2 cellular contexts compared by ENCODE assay signal in genomic region chr22:26616650-26617049, GRCh38.
TF ChIP-seq lines count a peak whose summit lies in the region.

No MANE protein-coding gene starts in this region.

TF ChIP-seq in GM23338, 12 proteins besides CTCF, POLR2A, EP300 and RAD21:
- TF ChIP-seq EZH2 (IDR thresholded peaks at IDR 0.05; ENCODE audit: low read depth, unreplicated experiment) (no peak), EZH2phosphoT487 (IDR thresholded peaks at IDR 0.05; ENCODE audit: unreplicated experiment) (no peak), POLR2AphosphoS5 (IDR thresholded peaks at IDR 0.05; ENCODE audit: low read depth) (no peak), NANOG (IDR thresholded peaks at IDR 0.05; ENCODE audit: borderline replicate concordance) (no peak), JUNB (IDR thresholded peaks at IDR 0.05; ENCODE audit: unreplicated experiment) (no peak), STAT1 (IDR thresholded peaks at IDR 0.05; ENCODE audit: unreplicated experiment) (no peak), CREB1 (CRISPR knock-in tag; IDR thresholded peaks at IDR 0.05; ENCODE audit: low read depth) (no peak), ZNF331 (CRISPR knock-in tag; IDR thresholded peaks at IDR 0.05; ENCODE audit: low read depth) (no peak), ZNF114 (CRISPR knock-in tag; IDR thresholded peaks at IDR 0.05) (no peak), ZNF462 (CRISPR knock-in tag; IDR thresholded peaks at IDR 0.05) (no peak)

TF ChIP-seq in K562, 482 proteins besides CTCF, POLR2A, EP300 and RAD21:
- TF ChIP-seq ZBTB11 (CRISPR knock-in tag; IDR thresholded peaks at IDR 0.05) (0 out of 6 replicates have a peak, but pooled peaks of 1 of the 3 experiments have one; percentile 23), POLR3G (IDR thresholded peaks at IDR 0.05; ENCODE audit: extremely low read depth, insufficient read length, insufficient replicate concordance) (no peak), ETV1 (tag; conservative IDR thresholded peaks at IDR 0.05; ENCODE audit: low read depth) (no peak), ELF2 (CRISPR knock-in tag; IDR thresholded peaks at IDR 0.05) (no peak), ZBTB8A (IDR thresholded peaks at IDR 0.05; ENCODE audit: partially characterized antibody) (no peak), STAT6 (CRISPR knock-in tag; IDR thresholded peaks at IDR 0.05) (no peak), IFI16 (CRISPR knock-in tag; IDR thresholded peaks at IDR 0.05) (no peak)
